Comparison of ENCODE assay signal across 1 cellular context in genomic region chr10:30743586-30743985, GRCh38.
TF ChIP-seq lines count a peak whose summit lies in the region.

No MANE protein-coding gene starts in this region.

TF ChIP-seq in IMR-90, 13 proteins besides CTCF, POLR2A, EP300 and RAD21 (continued from another document):
- TF ChIP-seq MAZ (IDR thresholded peaks at IDR 0.05; ENCODE audit: borderline replicate concordance, low read depth, low read length), result no peak
- no peak for TF ChIP-seq ELK1 (IDR thresholded peaks at IDR 0.05; ENCODE audit: borderline replicate concordance, low read depth, low read length)
- TF ChIP-seq USF2 (IDR thresholded peaks at IDR 0.05; ENCODE audit: low read depth, low read length), result no peak
- no peak for TF ChIP-seq NFE2L2 (IDR thresholded peaks at IDR 0.05; ENCODE audit: low read depth, low read length)
- TF ChIP-seq SMC3 (IDR thresholded peaks at IDR 0.05; ENCODE audit: low read depth, low read length), result no peak
- no peak for TF ChIP-seq BHLHE40 (IDR thresholded peaks at IDR 0.05; ENCODE audit: low read depth, low read length)
- TF ChIP-seq MXI1 (IDR thresholded peaks at IDR 0.05; ENCODE audit: borderline replicate concordance, low read depth, low read length), result no peak
- TF ChIP-seq MAFK (IDR thresholded peaks at IDR 0.05; ENCODE audit: low read depth, low read length), result no peak
- TF ChIP-seq RCOR1 (IDR thresholded peaks at IDR 0.05; ENCODE audit: insufficient replicate concordance, low read length), result no peak
TF ChIP-seq in IMR-90: peak in this region for 0.
